Comparison of ENCODE assay signal across 8 cellular contexts in the genomic region with DNA sequence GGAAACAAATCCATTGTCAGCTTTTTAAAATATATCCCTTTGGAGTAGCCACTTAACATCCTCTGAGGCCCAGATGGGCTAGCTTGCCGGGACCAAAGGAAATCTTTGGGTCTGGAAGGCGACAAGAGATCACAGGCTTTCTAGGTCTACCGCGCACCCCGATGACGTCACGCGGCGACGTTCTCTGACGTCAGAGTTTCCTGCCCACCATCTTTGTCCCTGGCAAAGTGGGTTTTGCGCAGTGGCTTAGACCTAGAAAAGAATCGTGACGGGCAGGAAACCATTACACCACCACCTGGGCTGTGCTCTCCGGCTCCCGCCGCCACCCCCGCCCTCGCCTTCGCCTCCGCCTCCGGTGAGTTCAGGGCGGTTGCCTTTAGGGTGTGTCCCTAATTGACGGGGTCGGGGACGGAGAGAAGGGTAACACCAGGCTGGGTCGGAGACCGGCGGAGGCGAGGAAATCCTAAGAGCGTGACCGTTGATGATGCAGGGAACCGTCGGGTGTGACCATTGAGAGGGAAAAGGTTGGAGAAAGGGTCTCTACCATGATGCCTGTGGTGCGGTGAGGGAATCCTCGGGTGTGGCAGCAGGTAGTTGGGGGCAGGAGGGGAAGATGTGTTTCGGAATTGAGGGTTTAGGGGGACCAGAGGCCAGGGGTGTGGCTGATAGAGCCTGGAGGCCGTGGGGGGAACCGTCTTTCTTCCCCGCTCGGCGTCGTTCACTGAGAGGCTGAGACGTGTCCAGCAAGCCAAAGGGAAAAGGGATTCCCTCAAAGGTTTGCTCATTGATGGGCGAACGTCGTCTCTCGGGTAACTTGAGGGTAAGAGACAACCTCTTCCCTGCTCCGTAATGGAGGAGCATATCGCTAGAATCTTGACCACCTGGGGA. TPM values are rescaled to one million over a fixed set of nuclear protein-coding genes. Genes with fewer than 3 reads are reported as not detected.
A peak's percentile ranks its signal among the peaks of the same experiment; 100 is the strongest.
DNase-seq lines count a peak whose midpoint lies in the region; ATAC-seq, FAIRE-seq and TF ChIP-seq lines count a peak whose summit lies in the region.

A gene (plus strand): TSS at position 249 of the 888 bp plus-strand sequence. CDS start 6,709 bp downstream, outside the sequence.

- peak; percentile 93 for TF ChIP-seq POLR2A in GM12891 (IDR thresholded peaks at IDR 0.05; ENCODE audit: low read depth, low read length)

- no peaks in the 10 kb centered on the region for H3K9me3 ChIP-seq in upper lobe of right lung

- peak within 1 kb of the TSS; percentile 97 for H3K27ac ChIP-seq in upper lobe of right lung

- H3K27me3 ChIP-seq in upper lobe of right lung, result no peaks in the 10 kb centered on the region

- H3K36me3 ChIP-seq in upper lobe of right lung, result no peaks in the 10 kb centered on the region

- peak; percentile 68 for DNase-seq in GM12891 (ENCODE audit: insufficient read length, low spot score)
- DNase-seq in NCI-H146 treated with DMSO at 0.1 percent for 48 hours (lab: John Stamatoyannopoulos, UW; ENCODE audit: unreplicated experiment), result peak; percentile 88
- DNase-seq in amniotic epithelial cell (ENCODE audit: low read depth), result peak; percentile 95
- peak; percentile 92 for DNase-seq in left cardiac atrium
- DNase-seq in posterior vena cava (ENCODE audit: low spot score), result peak; percentile 98
- DNase-seq in upper lobe of right lung, result peak; percentile 94

- peak within 1 kb of the TSS; percentile 95 for H3K4me3 ChIP-seq in upper lobe of right lung

- TF ChIP-seq CTCF in upper lobe of right lung (IDR thresholded peaks at IDR 0.05), result no peak

- ATAC-seq in HG02852 (IDR thresholded peaks at IDR 0.05; ENCODE audit: unreplicated experiment) (peak; percentile 84), left cardiac atrium (peak; percentile 96 to 98), upper lobe of right lung (peak; percentile 96)

- intact Hi-C loops in T-helper 1 cell treated with Interleukin-12 subunit alpha and Interleukin-12 subunit beta and Interleukin-4 antibody, amounts not matched to agents 30 ng/mL and 1 ng/mL, for 36 hours (cut with micrococcal nuclease), result loop anchor here (1.0 to 5.0 kb wide), 15 partner anchors 9 to 957 kb away; a partner anchor contains a TSS
- intact Hi-C loops in left cardiac atrium (cut with DNase I) (no loop called here), posterior vena cava (cut with DNase I) (loop anchor here in 1 of 2 donors (10.0 kb wide), 1 partner anchor 217 kb away; a partner anchor contains a TSS), upper lobe of right lung (cut with DNase I) (no loop called here)

- peak; percentile 96 for FAIRE-seq in GM12891 (lab: Jason Lieb, UNC)

- peaks cover 26% of the 10 kb centered on the region for H3K4me1 ChIP-seq in upper lobe of right lung

TF ChIP-seq in GM12891, 5 proteins besides CTCF, POLR2A, EP300 and RAD21:
- TF ChIP-seq PAX5 (IDR thresholded peaks at IDR 0.05; ENCODE audit: insufficient read depth, low read length, severe bottlenecking), result peak; percentile 68
- TF ChIP-seq POLR2AphosphoS5 (IDR thresholded peaks at IDR 0.05; ENCODE audit: low read depth, low read length), result peak; percentile 69; the same call in 1 of the 2 replicates
- TF ChIP-seq POU2F2 (IDR thresholded peaks at IDR 0.05; ENCODE audit: low read depth, low read length), result peak; percentile 52
- TF ChIP-seq SPI1 (IDR thresholded peaks at IDR 0.05; ENCODE audit: low read depth, low read length), result no peak
- peak; percentile 67; the same call in 1 of the 2 replicates for TF ChIP-seq TAF1 (IDR thresholded peaks at IDR 0.05; ENCODE audit: low read depth, low read length)
TF ChIP-seq in GM12891: peak in this region for 4.

RNA-seq across cellular contexts. Expression of the gene that starts here (rescaled TPM):
- polyA plus RNA-seq in GM12891 (2012; ENCODE audit: low read depth, missing spikeins), result 47.0 TPM
- 217 and 229 TPM in 2 replicates for total RNA-seq in T-helper 1 cell treated with Interleukin-12 subunit alpha and Interleukin-12 subunit beta and Interleukin-4 antibody, amounts not matched to agents 30 ng/mL and 1 ng/mL, for 36 hours
- 100 to 1,000 TPM; 132 to 152 TPM for total RNA-seq in left cardiac atrium
- total RNA-seq in posterior vena cava, result 100 to 1,000 TPM; 101 to 105 TPM
- total RNA-seq in upper lobe of right lung, result 153 TPM

Comparison
In these comparisons a context has a peak if more than half of its experiments do, and no peak if none do; other contexts are left out.
1. Peak in every context shown above with its lines: DNase-seq, ATAC-seq, H3K4me3 ChIP-seq and H3K27ac ChIP-seq.